In the genomic region with DNA sequence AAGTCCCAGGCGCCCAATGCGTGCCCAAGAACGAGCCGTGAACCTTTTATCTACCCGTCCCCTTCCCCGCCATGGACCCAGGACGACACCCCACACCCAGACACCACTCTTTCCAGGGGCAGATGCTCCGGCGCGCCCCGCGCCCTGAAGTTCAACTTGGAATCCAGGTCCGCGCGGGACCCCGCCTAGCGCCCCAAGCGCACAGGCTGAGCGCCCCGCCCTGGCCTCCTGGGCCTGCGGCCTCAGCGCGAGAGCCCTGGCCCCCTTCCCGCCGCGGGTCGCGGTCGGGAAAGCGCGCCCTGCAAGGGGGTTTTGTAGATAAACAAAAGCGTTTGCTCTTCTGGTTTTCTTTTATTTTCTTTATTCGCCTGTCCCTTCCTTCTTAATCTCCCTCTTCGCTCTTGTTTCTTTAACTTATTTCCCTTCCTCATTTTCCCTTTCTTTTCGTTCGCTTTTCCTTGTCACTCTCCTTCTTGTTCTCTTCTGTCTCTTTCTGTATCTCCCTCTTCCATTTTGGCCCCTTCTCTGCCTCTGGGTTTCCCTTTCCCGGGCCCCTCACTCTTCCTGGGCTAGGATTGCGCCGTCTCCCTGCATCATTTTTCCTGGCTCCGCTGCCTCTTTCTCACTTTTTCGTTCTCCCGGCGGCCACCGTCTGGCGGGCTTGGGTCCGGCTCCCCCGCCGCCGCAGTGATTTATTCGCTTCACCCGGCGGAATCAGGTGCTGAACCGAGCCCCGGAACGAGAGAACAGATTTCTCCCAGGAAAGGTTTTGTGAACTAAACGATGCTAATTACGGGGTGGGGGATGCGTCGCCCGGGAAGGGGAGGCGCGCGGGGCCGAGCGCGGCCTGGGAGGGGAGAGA, we compare ENCODE assay signal across 10 cellular contexts. TPM values are rescaled to one million over a fixed set of nuclear protein-coding genes. Genes with fewer than 3 reads are reported as not detected.
A peak's percentile ranks its signal among the peaks of the same experiment; 100 is the strongest.
DNase-seq lines count a peak whose midpoint lies in the region; ATAC-seq, FAIRE-seq and TF ChIP-seq lines count a peak whose summit lies in the region.
"Had no signal": no experiment of that assay in that cellular context is flagged by ENCODE, and none has a peak within 500 bp of the region (broad histone marks: within the 10 kb centered on the region; RNA-seq: fewer than 3 reads in every experiment).

No MANE protein-coding gene starts in this region.

- WGBS in mesodermal cell (ENCODE audit: insufficient coverage in 2 of 2), 2 experiments, result 1 to 2% methylated on average over 53 to 65 of the region's 66 CpGs
- 2% methylated on average over 66 of the region's 66 CpGs for WGBS in urinary bladder

- H3K4me3 ChIP-seq in left ventricle myocardium inferior, result peak overlapping the region; percentile 49
- no peak overlapping the region for H3K4me3 ChIP-seq in astrocyte (ENCODE audit: insufficient read depth, low read depth, low read length)
- peak overlapping the region; percentile 16 for H3K4me3 ChIP-seq in mesodermal cell (ENCODE audit: extremely low read depth, insufficient read depth, low read length, poor library complexity, severe bottlenecking)
- peak overlapping the region; percentile 27 for H3K4me3 ChIP-seq in urinary bladder (ENCODE audit: low read depth, low read length)

- intact Hi-C loops in left ventricle myocardium inferior (cut with micrococcal nuclease) (no loop called here), Right ventricle myocardium superior (cut with DNase I) (no loop called here)

- H3K27ac ChIP-seq in left ventricle myocardium inferior (replicated peaks), result no peak overlapping the region
- H3K27ac ChIP-seq in astrocyte (ENCODE audit: low read depth, low read length), result no peak overlapping the region
- H3K27ac ChIP-seq in mesodermal cell (ENCODE audit: low read depth, low read length, severe bottlenecking), result no peak overlapping the region
- H3K27ac ChIP-seq in urinary bladder (ENCODE audit: low read depth), result no peak overlapping the region

- peak overlapping the region; percentile 79 for H3K4me2 ChIP-seq in astrocyte (ENCODE audit: low read length)

- H3K4me1 ChIP-seq in left ventricle myocardium inferior, result peaks cover 27% of the 10 kb centered on the region
- peaks cover 11% of the 10 kb centered on the region for H3K4me1 ChIP-seq in astrocyte (ENCODE audit: insufficient read depth, low read length)
- peaks cover 41% of the 10 kb centered on the region for H3K4me1 ChIP-seq in mesodermal cell (ENCODE audit: control insufficient read depth, insufficient read depth, low read length, poor library complexity, severe bottlenecking)
- peaks cover 3% of the 10 kb centered on the region for H3K4me1 ChIP-seq in urinary bladder (ENCODE audit: insufficient read depth)

- H3K9me3 ChIP-seq in left ventricle myocardium inferior (replicated peaks) (no peaks in the 10 kb centered on the region), astrocyte (ENCODE audit: insufficient read depth, low read depth, low read length) (no peaks in the 10 kb centered on the region), mesodermal cell (ENCODE audit: control insufficient read depth, low read length) (no peaks in the 10 kb centered on the region)

- no peaks in the 10 kb centered on the region for H3K36me3 Mint-ChIP-seq in astrocyte (ENCODE audit: low read depth, unreplicated experiment)

- H3K4me1 Mint-ChIP-seq in astrocyte (ENCODE audit: low read depth, unreplicated experiment), result peaks cover 20% of the 10 kb centered on the region

- H4K20me1 ChIP-seq in astrocyte (ENCODE audit: insufficient read depth, low read length), result peaks cover 7% of the 10 kb centered on the region

- TF ChIP-seq CTCF in left ventricle myocardium inferior (IDR thresholded peaks at IDR 0.05; ENCODE audit: borderline replicate concordance), result no peak
- TF ChIP-seq CTCF in astrocyte (IDR thresholded peaks at IDR 0.05; ENCODE audit: insufficient read depth, low read depth, low read length), result no peak

- no peak for ATAC-seq in Right ventricle myocardium superior (ENCODE audit: poor library complexity)
- no peak for ATAC-seq in GM19328 (IDR thresholded peaks at IDR 0.05; ENCODE audit: unreplicated experiment)
- ATAC-seq in left lobe of liver, result no peak

- H3K27ac Mint-ChIP-seq in astrocyte (ENCODE audit: unreplicated experiment), result peak overlapping the region; percentile 0

- H3K36me3 ChIP-seq in left ventricle myocardium inferior, result no peaks in the 10 kb centered on the region
- no peaks in the 10 kb centered on the region for H3K36me3 ChIP-seq in astrocyte (ENCODE audit: insufficient read depth, low read length)
- no peaks in the 10 kb centered on the region for H3K36me3 ChIP-seq in mesodermal cell (ENCODE audit: control insufficient read depth, insufficient read depth, low read length)
- no peaks in the 10 kb centered on the region for H3K36me3 ChIP-seq in urinary bladder (ENCODE audit: insufficient read depth)

- no peaks in the 10 kb centered on the region for H3K79me2 ChIP-seq in astrocyte (ENCODE audit: insufficient read depth, low read length)

- peaks cover 80% of the 10 kb centered on the region for H3K27me3 Mint-ChIP-seq in astrocyte (ENCODE audit: low read depth, unreplicated experiment)

- H3K9me3 Mint-ChIP-seq in astrocyte (ENCODE audit: unreplicated experiment), result peaks cover 2% of the 10 kb centered on the region

- H3K4me3 Mint-ChIP-seq in astrocyte (ENCODE audit: unreplicated experiment), result peak overlapping the region; percentile 76

- H3K27me3 ChIP-seq in left ventricle myocardium inferior (ENCODE audit: low read depth) (peaks cover 100% of the 10 kb centered on the region), astrocyte (ENCODE audit: insufficient read depth, low read length) (peaks cover 77% of the 10 kb centered on the region)

- H3K9ac ChIP-seq in astrocyte (ENCODE audit: low read length), result no peak overlapping the region

- DNase-seq in left ventricle myocardium inferior, result no peak
- no peak for DNase-seq in Right ventricle myocardium superior
- DNase-seq in astrocyte (ENCODE audit: low read depth), result no peak
- DNase-seq in left lobe of liver (ENCODE audit: low spot score), result no peak
- no peak for DNase-seq in activated CD4-positive, alpha-beta T cell treated with anti-CD3 and anti-CD28 coated beads for 48 hours
- DNase-seq: NCI-H1436 treated with DMSO at 0.1 percent for 48 hours had no signal

- FAIRE-seq in astrocyte (lab: Jason Lieb, UNC), result no peak

- H2AFZ ChIP-seq in astrocyte (ENCODE audit: low read depth, low read length), result no peak overlapping the region

RNA-seq across cellular contexts. Expression of a gene that starts 15.3 kb away (rescaled TPM):
- total RNA-seq in left ventricle myocardium inferior, result not detected
- not detected for total RNA-seq in Right ventricle myocardium superior
- total RNA-seq in astrocyte, result 0.23 and 0.60 TPM in 2 replicates
- polyA plus RNA-seq in mesodermal cell (2013, experiment 1 of 2), result 1.7 TPM
- 1.0 TPM for polyA plus RNA-seq in mesodermal cell (2013, experiment 2 of 2)
- not detected for total RNA-seq in urinary bladder
- polyA plus RNA-seq in urinary bladder, result not detected
- total RNA-seq in left lobe of liver, result 0.18 TPM
- total RNA-seq: T-helper 1 cell treated with Interleukin-12 subunit alpha and Interleukin-12 subunit beta and Interleukin-4 antibody, amounts not matched to agents 30 ng/mL and 1 ng/mL, for 36 hours had no signal
